Comparison of ENCODE assay signal across 9 cellular contexts in genomic region chr16:20676268-20676828, GRCh38. TPM values are rescaled to one million over a fixed set of nuclear protein-coding genes. Genes with fewer than 3 reads are reported as not detected.
A peak's percentile ranks its signal among the peaks of the same experiment; 100 is the strongest.
DNase-seq lines count a peak whose midpoint lies in the region; ATAC-seq, FAIRE-seq and TF ChIP-seq lines count a peak whose summit lies in the region.
"Had no signal": no experiment of that assay in that cellular context is flagged by ENCODE, and none has a peak within 500 bp of the region (broad histone marks: within the 10 kb centered on the region; RNA-seq: fewer than 3 reads in every experiment).

No MANE protein-coding gene starts in this region.

- no peak overlapping the region for H3K23ac ChIP-seq in H1 (ENCODE audit: insufficient read length)

- ATAC-seq in omental fat pad (ENCODE audit: low FRiP score) = peak; percentile 47
- ATAC-seq in HG02884 (IDR thresholded peaks at IDR 0.05; ENCODE audit: unreplicated experiment) = no peak

- H3K9me3 ChIP-seq in H1 (ENCODE audit: insufficient read depth in 2 of 2, low read depth in 1 of 2, low read length in 1 of 2) = no peaks in the 10 kb centered on the region

- H3K27ac ChIP-seq in H1 (ENCODE audit: low read depth, low read length) = no peak overlapping the region

- FAIRE-seq in H1 (lab: Jason Lieb, UNC) = no peak
- FAIRE-seq: colon had no signal

- WGBS in H1 (ENCODE audit: extremely low coverage in 1 of 2, insufficient coverage in 1 of 2, insufficient read length in 1 of 2, insufficient replicate concordance in 2 of 2, low coverage in 1 of 2, low lambda C conversion rate in 2 of 2, missing lambda C conversion rate in 1 of 2), 2 experiments = 74% methylated on average over 4 of the region's 4 CpGs; no CpG with 5 or more reads in 1 of the 2 experiments

- no peak for TF ChIP-seq RAD21 in H1 (IDR thresholded peaks at IDR 0.05 in 1 of 2, conservative IDR thresholded peaks at IDR 0.05 in 1 of 2; ENCODE audit: low read depth in 2 of 2, low read length in 2 of 2)

- H3K36me3 ChIP-seq in H1 (ENCODE audit: control insufficient read depth in 2 of 4, insufficient read depth in 4 of 4, low read length in 3 of 4) = no peaks in the 10 kb centered on the region

- TF ChIP-seq CTCF in H1 (IDR thresholded peaks at IDR 0.05; ENCODE audit: control extremely low read depth in 1 of 3, insufficient read depth in 1 of 3, low read depth in 1 of 3, low read length in 3 of 3) = no peak
- no peak for TF ChIP-seq CTCF in omental fat pad (IDR thresholded peaks at IDR 0.05)

- no peak overlapping the region for H2AFZ ChIP-seq in H1 (ENCODE audit: low read length)

- H3K56ac ChIP-seq in H1 (replicated peaks; ENCODE audit: insufficient read length, low read depth, low read length) = no peak overlapping the region

- no peak overlapping the region for H2BK15ac ChIP-seq in H1 (ENCODE audit: low read length)

- DNase-seq in NCI-H1092 treated with DMSO at 0.1 percent for 48 hours (lab: John Stamatoyannopoulos, UW) (peak; percentile 92), H1 (ENCODE audit: low read depth in 1 of 2, low spot score in 2 of 2) (no peak), omental fat pad (ENCODE audit: low spot score) (no peak), NCI-H2107 treated with DMSO at 0.1 percent for 48 hours (lab: John Stamatoyannopoulos, UW; ENCODE audit: unreplicated experiment) (no peak), NCI-H2196 (lab: John Stamatoyannopoulos, UW; ENCODE audit: unreplicated experiment) (no peak), AML-193 (lab: John Stamatoyannopoulos, UW) (no peak)

- no peaks in the 10 kb centered on the region for H4K20me1 ChIP-seq in H1 (replicated peaks in 1 of 2; ENCODE audit: control insufficient read depth in 1 of 2, insufficient read depth in 2 of 2, low read length in 2 of 2)

- H3K4ac ChIP-seq in H1 (replicated peaks; ENCODE audit: insufficient read length, low read depth, low read length) = no peak overlapping the region

- peak overlapping the region; percentile 45 to 97; a peak in 3 of 4 replicates for H3K4me2 ChIP-seq in H1 (ENCODE audit: insufficient read depth in 1 of 2, low read depth in 2 of 2, low read length in 2 of 2)

- no peak for TF ChIP-seq POLR2A in H1 (IDR thresholded peaks at IDR 0.05; ENCODE audit: control extremely low read depth in 1 of 2, low read depth in 2 of 2, low read length in 2 of 2)

- H3K27me3 ChIP-seq in H1 (replicated peaks in 1 of 4; ENCODE audit: control insufficient read depth in 3 of 4, extremely low read depth in 1 of 4, insufficient read depth in 3 of 4, low read length in 3 of 4) = peaks cover 0 to 4% (median 2%) of the 10 kb centered on the region in 4 experiments; a peak in 3 of 7 replicates

- H3K23me2 ChIP-seq in H1 (ENCODE audit: low read depth, low read length) = peaks cover 7% of the 10 kb centered on the region

- H3K4me3 ChIP-seq in GM08714 (ENCODE audit: low read length) = peak overlapping the region; percentile 65; the same call in 1 of the 2 replicates
- peak overlapping the region in 3 of 4 experiments; percentile 18 to 43 (median 32); a peak in 4 of 8 replicates for H3K4me3 ChIP-seq in H1 (ENCODE audit: extremely low read depth in 1 of 4, insufficient read depth in 2 of 4, low read depth in 3 of 4, low read length in 4 of 4)

- H2BK5ac ChIP-seq in H1 (ENCODE audit: low read depth, low read length) = no peak overlapping the region

- TF ChIP-seq EP300 in H1 (IDR thresholded peaks at IDR 0.05; ENCODE audit: borderline replicate concordance in 1 of 2, low read depth in 2 of 2, low read length in 2 of 2) = no peak

- peak overlapping the region; percentile 2 for H2BK120ac ChIP-seq in H1 (replicated peaks; ENCODE audit: low read depth, low read length)

- no peak overlapping the region; the same call in 1 of the 2 replicates for H3K18ac ChIP-seq in H1 (ENCODE audit: extremely low read depth, low read length)

- no peaks in the 10 kb centered on the region for H3K79me1 ChIP-seq in H1 (ENCODE audit: low read depth, low read length)

- POLR2A ChIA-PET in H1 (lab: Charles Lee; ENCODE audit: partially characterized antibody) = interaction anchor here (1.2 to 1.9 kb wide), 4 partner anchors 10 to 959 kb away, joined by 3 to 10 read pairs (median 4); no protein-coding TSS in a partner anchor

- H4K5ac ChIP-seq in H1 (ENCODE audit: insufficient read length, low read depth, low read length) = peak overlapping the region; percentile 82

- H3K14ac ChIP-seq in H1 (ENCODE audit: insufficient read length) = no peak overlapping the region

- no peak overlapping the region; a peak in 1 of 7 replicates for H3K9ac ChIP-seq in H1 (replicated peaks in 1 of 4; ENCODE audit: extremely low read depth in 1 of 4, low read depth in 3 of 4, low read length in 3 of 4)

- no peak overlapping the region for H4K8ac ChIP-seq in H1 (ENCODE audit: extremely low read depth, insufficient read depth, low read length)

- CTCF ChIA-PET in H1 (lab: Charles Lee; ENCODE audit: partially characterized antibody) = interaction anchor here (0.7 to 2.3 kb wide), 15 partner anchors 9 to 291 kb away, joined by 3 to 9 read pairs (median 3); no protein-coding TSS in a partner anchor

- H3K4me1 ChIP-seq in H1 (replicated peaks in 1 of 4; ENCODE audit: control insufficient read depth in 3 of 4, insufficient read depth in 4 of 4, low read length in 3 of 4) = peaks cover 18 to 26% (median 23%) of the 10 kb centered on the region in 4 experiments

- no peak overlapping the region for H4K91ac ChIP-seq in H1 (replicated peaks; ENCODE audit: insufficient read length, low read length)

- 0 out of 2 replicates have a peak overlapping the region, but pooled peaks have one; percentile 22 for H2BK12ac ChIP-seq in H1 (ENCODE audit: low read depth, low read length)

- no peak overlapping the region for H2BK20ac ChIP-seq in H1 (ENCODE audit: low read length)

- H2AK5ac ChIP-seq in H1 (ENCODE audit: low read depth, low read length) = no peak overlapping the region

- H3K79me2 ChIP-seq in H1 (ENCODE audit: control insufficient read depth in 1 of 2, insufficient read depth in 2 of 2, low read length in 2 of 2) = no peaks in the 10 kb centered on the region

TF ChIP-seq in H1, 55 proteins besides CTCF, POLR2A, EP300 and RAD21:
- no peak for TF ChIP-seq BRCA1 (IDR thresholded peaks at IDR 0.05; ENCODE audit: low read depth, low read length)
- no peak for TF ChIP-seq CTBP2 (IDR thresholded peaks at IDR 0.05; ENCODE audit: borderline replicate concordance, insufficient read depth, insufficient read length, low read length)
- TF ChIP-seq FOSL1 (IDR thresholded peaks at IDR 0.05; ENCODE audit: insufficient read depth, low read depth, low read length) = peak; percentile 86; the same call in 1 of the 2 replicates
- TF ChIP-seq SRF (IDR thresholded peaks at IDR 0.05; ENCODE audit: low read depth, low read length) = no peak
- no peak for TF ChIP-seq BCL11A (IDR thresholded peaks at IDR 0.05; ENCODE audit: low read depth in 2 of 2, low read length in 2 of 2)
- no peak for TF ChIP-seq NRF1 (IDR thresholded peaks at IDR 0.05; ENCODE audit: low read depth, low read length)

RNA-seq across cellular contexts. Expression of gene ACSM1, which starts 21.1 kb away (rescaled TPM):
- total RNA-seq in H1 (2021; fragmentation: NEBNext Ultra II Directional; extraction: Animal tissue kit (Norgen Biotek cat#: 25700)) = not detected in 2 replicates
- polyA plus RNA-seq in H1 (2011; rRNA removed) = 0.30 and 0.41 TPM in 2 replicates
- polyA plus RNA-seq in H1 (2011; cell fraction: cytosol; rRNA removed) = 0.27 TPM
- 0.30 TPM for polyA plus RNA-seq in H1 (2011; cell fraction: nucleus; rRNA removed)
- 0.21 to 0.45 TPM (median 0.32 TPM) in 4 replicates for polyA plus RNA-seq in H1 (2012, experiment 1 of 2)
- polyA plus RNA-seq in H1 (2012, experiment 2 of 2) = 0.12 TPM
- not detected for polyA plus RNA-seq in H1 (2013, experiment 1 of 2)
- polyA plus RNA-seq in H1 (2013, experiment 2 of 2) = 0.02 TPM
- 0.28 and 0.34 TPM in 2 replicates for polyA minus RNA-seq in H1 (2011; rRNA and poly(A)+ RNA removed)
- polyA minus RNA-seq in H1 (2011; cell fraction: cytosol; rRNA and poly(A)+ RNA removed) = 0.59 TPM
- polyA minus RNA-seq in H1 (2011; cell fraction: nucleus; rRNA and poly(A)+ RNA removed) = 0.80 TPM
- 1 to 10 TPM in 2 of 4 donors, not detected in 2; 1.2 to 2.3 TPM for total RNA-seq in omental fat pad
